Comparison of ENCODE assay signal across 14 cellular contexts in genomic region chr16:89822188-89823086, GRCh38. TPM values are rescaled to one million over a fixed set of nuclear protein-coding genes. Genes with fewer than 3 reads are reported as not detected.
DNase-seq lines count a peak whose midpoint lies in the region; ATAC-seq and TF ChIP-seq lines count a peak whose summit lies in the region.
"Had no signal": no experiment of that assay in that cellular context is flagged by ENCODE, and none has a peak within 500 bp of the region (broad histone marks: within the 10 kb centered on the region; RNA-seq: fewer than 3 reads in every experiment).

No MANE protein-coding gene starts in this region.

- WGBS in mesodermal cell (ENCODE audit: insufficient coverage in 2 of 2), 2 experiments = 91% methylated on average over 17 to 18 of the region's 19 CpGs

- H3K27me3 Mint-ChIP-seq in CD8-positive, alpha-beta memory T cell = peaks cover 0 to under 1% of the 10 kb centered on the region in 2 donors
- peaks cover 8% of the 10 kb centered on the region for H3K27me3 Mint-ChIP-seq in activated naive CD8-positive, alpha-beta T cell treated with anti-CD3 and anti-CD28 coated beads for 36 hours

- peak overlapping the region in 3 of 7 donors; percentile 26 to 82 (median 66) for H3K4me3 Mint-ChIP-seq in CD8-positive, alpha-beta memory T cell
- no peak overlapping the region for H3K4me3 Mint-ChIP-seq in activated naive CD8-positive, alpha-beta T cell treated with anti-CD3 and anti-CD28 coated beads for 36 hours
- H3K4me3 Mint-ChIP-seq: activated CD4-positive, alpha-beta memory T cell treated with anti-CD3 and anti-CD28 coated beads for 36 hours had no signal

- H3K4me3 ChIP-seq in CD8-positive, alpha-beta memory T cell (ENCODE audit: low read length) = no peak overlapping the region
- no peak overlapping the region; the same call in 1 of the 2 replicates for H3K4me3 ChIP-seq in SJCRH30
- no peak overlapping the region for H3K4me3 ChIP-seq in mesodermal cell (ENCODE audit: extremely low read depth, insufficient read depth, low read length, poor library complexity, severe bottlenecking)
- no peak overlapping the region for H3K4me3 ChIP-seq in BE2C (ENCODE audit: low read depth, low read length)

- CTCF ChIA-PET in CD8-positive, alpha-beta memory T cell (lab: Charles Lee) = interaction anchor here (1.0 kb wide), 1 partner anchor 119 kb away, joined by 3 read pairs; no protein-coding TSS in a partner anchor

- H3K27ac Mint-ChIP-seq in CD8-positive, alpha-beta memory T cell = peak overlapping the region in 5 of 8 donors; percentile 69 to 88 (median 87)
- no peak overlapping the region for H3K27ac Mint-ChIP-seq in activated naive CD8-positive, alpha-beta T cell treated with anti-CD3 and anti-CD28 coated beads for 36 hours
- H3K27ac Mint-ChIP-seq: activated CD4-positive, alpha-beta memory T cell treated with anti-CD3 and anti-CD28 coated beads for 36 hours had no signal

- no peak overlapping the region for H3K27ac ChIP-seq in CD8-positive, alpha-beta memory T cell (ENCODE audit: low read depth, low read length)
- H3K27ac ChIP-seq in SJCRH30 (peak overlapping the region; percentile 52), mesodermal cell (ENCODE audit: low read depth, low read length, severe bottlenecking) (peak overlapping the region; percentile 57)
- H3K27ac ChIP-seq: epithelial cell of prostate had no signal

- no peak for TF ChIP-seq CTCF in BE2C (IDR thresholded peaks at IDR 0.05; ENCODE audit: low read depth, low read length)

- H3K4me1 ChIP-seq in CD8-positive, alpha-beta memory T cell (ENCODE audit: insufficient read depth, low read length) = peaks cover 3% of the 10 kb centered on the region
- peaks cover 19% of the 10 kb centered on the region for H3K4me1 ChIP-seq in SJCRH30
- peaks cover 13% of the 10 kb centered on the region for H3K4me1 ChIP-seq in mesodermal cell (ENCODE audit: control insufficient read depth, insufficient read depth, low read length, poor library complexity, severe bottlenecking)
- H3K4me1 ChIP-seq in BE2C = 0 out of 2 replicates have a peak, but pooled peaks cover 3% of the 10 kb centered on the region

- peak in 1 of 5 donors; percentile 37 for DNase-seq in CD8-positive, alpha-beta memory T cell
- DNase-seq in HuH-7.5 (ENCODE audit: low spot score) (peak; percentile 84), SJCRH30 (peak; percentile 66 to 80), BE2C (no peak), H4 (ENCODE audit: low spot score) (no peak)
- no peak for DNase-seq in activated naive CD8-positive, alpha-beta T cell treated with anti-CD3 and anti-CD28 coated beads for 36 hours
- DNase-seq: activated gamma-delta T cell; GF-D8; stimulated activated CD4-positive, alpha-beta T cell treated with anti-CD3 and anti-CD28 coated beads, Interleukin-4, amount 100 ng/mL, for 24 hours; stimulated activated naive CD8-positive, alpha-beta T cell treated with anti-CD3 and anti-CD28 coated beads, Interleukin-15, Interleukin-2, amounts not matched to agents 100 U/mL and 50 U/mL, for 24 hours had no signal

- no peak for ATAC-seq in HG03039 (IDR thresholded peaks at IDR 0.05; ENCODE audit: unreplicated experiment)
- ATAC-seq: stimulated activated naive CD8-positive, alpha-beta T cell treated with anti-CD3 and anti-CD28 coated beads, Interleukin-15, Interleukin-2, amounts not matched to agents 100 U/mL and 50 U/mL, for 24 hours had no signal

- POLR2A ChIA-PET in CD8-positive, alpha-beta memory T cell (lab: Charles Lee) = no interaction called here

- H3K36me3 Mint-ChIP-seq in CD8-positive, alpha-beta memory T cell = no peaks in the 10 kb centered on the region
- H3K36me3 Mint-ChIP-seq in activated naive CD8-positive, alpha-beta T cell treated with anti-CD3 and anti-CD28 coated beads for 36 hours = peaks cover 3% of the 10 kb centered on the region
- H3K36me3 Mint-ChIP-seq: activated CD4-positive, alpha-beta memory T cell treated with anti-CD3 and anti-CD28 coated beads for 36 hours had no signal

- H3K36me3 ChIP-seq in CD8-positive, alpha-beta memory T cell (ENCODE audit: insufficient read depth, low read length) = no peaks in the 10 kb centered on the region
- no peaks in the 10 kb centered on the region for H3K36me3 ChIP-seq in SJCRH30
- no peaks in the 10 kb centered on the region for H3K36me3 ChIP-seq in mesodermal cell (ENCODE audit: control insufficient read depth, insufficient read depth, low read length)
- no peaks in the 10 kb centered on the region for H3K36me3 ChIP-seq in BE2C

- peaks cover 21 to 27% (median 27%) of the 10 kb centered on the region in 3 donors for H3K4me1 Mint-ChIP-seq in CD8-positive, alpha-beta memory T cell
- H3K4me1 Mint-ChIP-seq in activated naive CD8-positive, alpha-beta T cell treated with anti-CD3 and anti-CD28 coated beads for 36 hours = peaks cover 20% of the 10 kb centered on the region

- no peaks in the 10 kb centered on the region for H3K9me3 Mint-ChIP-seq in CD8-positive, alpha-beta memory T cell
- no peaks in the 10 kb centered on the region for H3K9me3 Mint-ChIP-seq in activated naive CD8-positive, alpha-beta T cell treated with anti-CD3 and anti-CD28 coated beads for 36 hours
- H3K9me3 Mint-ChIP-seq: activated CD4-positive, alpha-beta memory T cell treated with anti-CD3 and anti-CD28 coated beads for 36 hours had no signal

- no peaks in the 10 kb centered on the region for H3K27me3 ChIP-seq in CD8-positive, alpha-beta memory T cell (ENCODE audit: insufficient read depth, low read length, poor library complexity, severe bottlenecking)
- H3K27me3 ChIP-seq in SJCRH30 (no peaks in the 10 kb centered on the region), BE2C (no peaks in the 10 kb centered on the region)

- H3K9me3 ChIP-seq in CD8-positive, alpha-beta memory T cell (ENCODE audit: low read length) = no peaks in the 10 kb centered on the region
- H3K9me3 ChIP-seq in SJCRH30 (replicated peaks) (no peaks in the 10 kb centered on the region; the same call in 1 of the 2 replicates), mesodermal cell (ENCODE audit: control insufficient read depth, low read length) (no peaks in the 10 kb centered on the region), BE2C (peaks cover 1% of the 10 kb centered on the region)

RNA-seq across cellular contexts. Expression of gene SPIRE2, which starts 5.8 kb away (rescaled TPM):
- 1 to 10 TPM in 1 of 2 experiments, under 1 TPM in 1; 0.37 to 1.4 TPM for total RNA-seq in CD8-positive, alpha-beta memory T cell
- polyA plus RNA-seq in CD8-positive, alpha-beta memory T cell = 0.18 TPM
- total RNA-seq in SJCRH30 (2014; rRNA removed; shearing (Covaris generic)) = 1.5 and 2.7 TPM in 2 replicates
- polyA plus RNA-seq in mesodermal cell (2013, experiment 1 of 2) = 5.4 TPM
- polyA plus RNA-seq in mesodermal cell (2013, experiment 2 of 2) = 4.0 TPM
- under 1 TPM; 0.14 to 0.52 TPM for total RNA-seq in activated naive CD8-positive, alpha-beta T cell treated with anti-CD3 and anti-CD28 coated beads for 36 hours
- 11.5 TPM for polyA plus RNA-seq in BE2C (2012; ENCODE audit: insufficient read depth, insufficient read length, low read depth)
- 4.6 and 5.0 TPM in 2 replicates for total RNA-seq in H4 (2014; rRNA removed; shearing (Covaris generic))

RNA-seq across cellular contexts. Expression of gene FANCA, which starts 6.0 kb away (rescaled TPM):
- 10 to 100 TPM; 88.0 to 94.0 TPM for total RNA-seq in CD8-positive, alpha-beta memory T cell
- polyA plus RNA-seq in CD8-positive, alpha-beta memory T cell = 10.8 TPM
- total RNA-seq in SJCRH30 (2014; rRNA removed; shearing (Covaris generic)) = 46.1 and 60.2 TPM in 2 replicates
- polyA plus RNA-seq in mesodermal cell (2013, experiment 1 of 2) = 35.0 TPM
- 28.0 TPM for polyA plus RNA-seq in mesodermal cell (2013, experiment 2 of 2)
- 10 to 100 TPM; 79.7 to 88.2 TPM for total RNA-seq in activated naive CD8-positive, alpha-beta T cell treated with anti-CD3 and anti-CD28 coated beads for 36 hours
- 28.5 TPM for polyA plus RNA-seq in BE2C (2012; ENCODE audit: insufficient read depth, insufficient read length, low read depth)
- 18.8 and 23.4 TPM in 2 replicates for total RNA-seq in H4 (2014; rRNA removed; shearing (Covaris generic))

RNA-seq across cellular contexts. Expression of gene TCF25, which starts 51.0 kb away (rescaled TPM):
- 100 to 1,000 TPM; 154 to 155 TPM for total RNA-seq in CD8-positive, alpha-beta memory T cell
- polyA plus RNA-seq in CD8-positive, alpha-beta memory T cell = 121 TPM
- 60.0 and 65.9 TPM in 2 replicates for total RNA-seq in SJCRH30 (2014; rRNA removed; shearing (Covaris generic))
- polyA plus RNA-seq in mesodermal cell (2013, experiment 1 of 2) = 173 TPM
- polyA plus RNA-seq in mesodermal cell (2013, experiment 2 of 2) = 145 TPM
- 100 to 1,000 TPM; 126 to 127 TPM for total RNA-seq in activated naive CD8-positive, alpha-beta T cell treated with anti-CD3 and anti-CD28 coated beads for 36 hours
- 410 TPM for polyA plus RNA-seq in BE2C (2012; ENCODE audit: insufficient read depth, insufficient read length, low read depth)
- total RNA-seq in H4 (2014; rRNA removed; shearing (Covaris generic)) = 95.7 and 97.1 TPM in 2 replicates

Comparison
In these comparisons a context has a peak if more than half of its experiments do, and no peak if none do; other contexts are left out.
1. DNase-seq: peak in HuH-7.5 (single experiment) and SJCRH30 (2 of 2); none in activated naive CD8-positive, alpha-beta T cell treated with anti-CD3 and anti-CD28 coated beads for 36 hours (single experiment), BE2C (single experiment) and H4 (single experiment).